In the genomic region with DNA sequence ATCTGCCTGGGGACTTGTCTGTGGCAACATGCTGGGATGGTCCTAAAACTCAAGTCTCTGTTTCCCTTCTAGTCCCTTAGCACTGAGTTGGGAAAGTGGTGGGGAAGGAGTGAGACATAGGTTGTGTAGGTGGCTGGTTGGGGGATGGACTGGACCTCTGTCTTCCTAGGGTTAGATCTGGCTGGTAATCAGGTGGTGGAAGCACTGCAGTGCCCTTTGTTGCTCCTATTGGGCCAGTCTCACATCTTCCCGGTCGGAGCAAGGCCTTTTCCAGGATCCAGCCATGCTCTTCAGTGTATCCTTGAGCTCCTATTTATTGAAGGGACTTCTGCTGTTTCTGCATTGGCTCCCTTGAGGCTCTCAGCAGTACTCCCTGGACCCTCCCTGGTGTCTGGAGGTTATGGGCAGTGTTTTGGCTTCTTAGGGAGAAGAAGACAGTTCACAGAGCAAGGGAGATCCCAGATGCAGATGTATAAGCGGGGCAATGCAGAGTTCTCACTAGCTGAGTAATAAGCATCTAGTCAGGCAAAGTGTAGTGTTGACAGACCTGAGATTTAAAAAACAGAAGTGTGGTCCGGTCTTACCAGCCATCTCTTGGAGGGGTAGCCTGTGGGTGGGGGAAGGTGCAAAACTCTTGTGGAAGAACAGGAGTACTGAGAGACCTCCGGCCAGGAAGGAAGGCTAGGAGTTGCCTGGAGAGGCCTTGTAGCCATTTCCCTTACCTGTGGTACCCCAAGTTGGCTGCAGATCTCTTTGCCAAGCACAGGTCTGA, we compare ENCODE assay signal across 8 cellular contexts. TPM values are rescaled to one million over a fixed set of nuclear protein-coding genes. Genes with fewer than 3 reads are reported as not detected.
DNase-seq lines count a peak whose midpoint lies in the region; ATAC-seq and TF ChIP-seq lines count a peak whose summit lies in the region.

No MANE protein-coding gene starts in this region.

- no peak for ATAC-seq in GM21423 (IDR thresholded peaks at IDR 0.05; ENCODE audit: unreplicated experiment)

- POLR2A ChIA-PET in Caco-2 (lab: Charles Lee) = interaction anchor here (0.6 to 1.9 kb wide), 5 partner anchors 20 to 39 kb away, joined by 3 to 9 read pairs (median 7); a partner anchor contains a TSS

- H3K4me3 ChIP-seq in Caco-2 (ENCODE audit: low read depth, low read length) (peak overlapping the region; percentile 98), coronary artery (peak overlapping the region; percentile 99), neuron (ENCODE audit: low read length) (peak overlapping the region; percentile 96)

- CTCF ChIA-PET in Caco-2 (lab: Charles Lee) = interaction anchor here (0.6 to 3.2 kb wide), 7 partner anchors 12 to 891 kb away, joined by 3 to 18 read pairs (median 7); a partner anchor contains a TSS

- peak overlapping the region; percentile 75 for H3K4me3 Mint-ChIP-seq in Caco-2 (ENCODE audit: unreplicated experiment)

- intact Hi-C loops in Caco-2 (cut with micrococcal nuclease; ENCODE audit: unreplicated experiment) = loop anchor here (1.0 to 2.0 kb wide), 6 partner anchors 12 to 90 kb away; a partner anchor contains a TSS

- H3K36me3 ChIP-seq in Caco-2 (ENCODE audit: control insufficient read depth, insufficient read depth, low read length) = no peaks in the 10 kb centered on the region; the same call in none of the 2 replicates
- peaks cover 7% of the 10 kb centered on the region for H3K36me3 ChIP-seq in neuron (ENCODE audit: insufficient read depth, low read length)

- H2AFZ ChIP-seq in neuron (ENCODE audit: low read depth, low read length) = no peak overlapping the region

- DNase-seq in Caco-2 (no peak), MV-4-11 (lab: John Stamatoyannopoulos, UW) (peak; percentile 43), coronary artery (ENCODE audit: low spot score) (no peak), C1 segment of cervical spinal cord (lab: John Stamatoyannopoulos, UW) (no peak), SK-N-DZ (ENCODE audit: low spot score) (no peak), epidermal melanocyte (ENCODE audit: insufficient read length, low spot score) (no peak)

- TSS peak; percentile 49 for BruUV-seq in Caco-2 (replicated peaks; lab: Mats Ljungman, UMichigan)

- TF ChIP-seq CTCF in Caco-2 (IDR thresholded peaks at IDR 0.05; ENCODE audit: insufficient read depth in 1 of 2, low read depth in 1 of 2, low read length in 1 of 2, severe bottlenecking in 1 of 2, unreplicated experiment in 1 of 2) (no peak), coronary artery (IDR thresholded peaks at IDR 0.05) (no peak)

- H3K27ac Mint-ChIP-seq in Caco-2 (ENCODE audit: unreplicated experiment) = peak overlapping the region; percentile 62

- H3K27me3 Mint-ChIP-seq in Caco-2 (ENCODE audit: insufficient read depth, unreplicated experiment) = no peaks in the 10 kb centered on the region

- H3K4me1 ChIP-seq in Caco-2 (peaks cover 37% of the 10 kb centered on the region), neuron (ENCODE audit: insufficient read depth, low read length) (peaks cover 37% of the 10 kb centered on the region)

- H3K9me3 Mint-ChIP-seq in Caco-2 (ENCODE audit: unreplicated experiment) = no peaks in the 10 kb centered on the region

- H3K27me3 ChIP-seq in Caco-2 (replicated peaks; ENCODE audit: control insufficient read depth, insufficient read depth, low read length) = no peaks in the 10 kb centered on the region
- H3K27me3 ChIP-seq in neuron (ENCODE audit: insufficient read depth, low read length) = no peaks in the 10 kb centered on the region

- H3K36me3 Mint-ChIP-seq in Caco-2 (ENCODE audit: insufficient read depth, unreplicated experiment) = peaks cover 59% of the 10 kb centered on the region

- H3K4me1 Mint-ChIP-seq in Caco-2 (ENCODE audit: low read depth, unreplicated experiment) = peaks cover 17% of the 10 kb centered on the region

- peak overlapping the region; percentile 96 to 98 for H3K27ac ChIP-seq in coronary artery

- no peaks in the 10 kb centered on the region for H3K9me3 ChIP-seq in Caco-2
- H3K9me3 ChIP-seq in neuron (ENCODE audit: low read length) = no peaks in the 10 kb centered on the region

RNA-seq across cellular contexts. Expression of a gene that starts 1.3 kb away (rescaled TPM):
- 239 and 245 TPM in 2 replicates for total RNA-seq in Caco-2 (2022)
- 143 and 159 TPM in 2 replicates for polyA plus RNA-seq in SK-N-DZ (2014; cell fraction: cytosol; rRNA removed)
- polyA plus RNA-seq in SK-N-DZ (2014; cell fraction: nucleus; rRNA removed) = 137 and 145 TPM in 2 replicates

RNA-seq across cellular contexts. Expression of a gene that starts 2.0 kb away (rescaled TPM):
- 70.9 and 80.1 TPM in 2 replicates for total RNA-seq in Caco-2 (2022)
- polyA plus RNA-seq in SK-N-DZ (2014; cell fraction: cytosol; rRNA removed) = 41.6 and 54.9 TPM in 2 replicates
- polyA plus RNA-seq in SK-N-DZ (2014; cell fraction: nucleus; rRNA removed) = 463 and 467 TPM in 2 replicates

RNA-seq across cellular contexts. Expression of a gene that starts 3.4 kb away (rescaled TPM):
- total RNA-seq in Caco-2 (2022) = 46.8 and 50.5 TPM in 2 replicates
- polyA plus RNA-seq in SK-N-DZ (2014; cell fraction: cytosol; rRNA removed) = 108 and 111 TPM in 2 replicates
- polyA plus RNA-seq in SK-N-DZ (2014; cell fraction: nucleus; rRNA removed) = 56.2 TPM in 2 replicates

RNA-seq across cellular contexts. Expression of a gene that starts 27.4 kb away (rescaled TPM):
- 124 and 139 TPM in 2 replicates for total RNA-seq in Caco-2 (2022)
- polyA plus RNA-seq in SK-N-DZ (2014; cell fraction: cytosol; rRNA removed) = 55.2 and 62.8 TPM in 2 replicates
- 204 and 255 TPM in 2 replicates for polyA plus RNA-seq in SK-N-DZ (2014; cell fraction: nucleus; rRNA removed)

RNA-seq across cellular contexts. Expression of a gene that starts 38.8 kb away (rescaled TPM):
- 0.84 and 0.91 TPM in 2 replicates for total RNA-seq in Caco-2 (2022)
- 0.27 and 0.70 TPM in 2 replicates for polyA plus RNA-seq in SK-N-DZ (2014; cell fraction: cytosol; rRNA removed)
- 13.3 and 17.3 TPM in 2 replicates for polyA plus RNA-seq in SK-N-DZ (2014; cell fraction: nucleus; rRNA removed)
